15 cellular contexts compared by ENCODE assay signal in genomic region chr7:47715631-47716068, GRCh38.
A peak's percentile ranks its signal among the peaks of the same experiment; 100 is the strongest.
DNase-seq lines count a peak whose midpoint lies in the region; ATAC-seq lines count a peak whose summit lies in the region.
"Had no signal": no experiment of that assay in that cellular context is flagged by ENCODE, and none has a peak within 500 bp of the region (broad histone marks: within the 10 kb centered on the region; RNA-seq: fewer than 3 reads in every experiment).

No MANE protein-coding gene starts in this region.

- H3K27ac Mint-ChIP-seq in memory B cell = no peak overlapping the region
- H3K27ac Mint-ChIP-seq: activated naive CD8-positive, alpha-beta T cell treated with anti-CD3 and anti-CD28 coated beads, Interleukin-2, amount 10 ng/mL, durations not matched to agents 7 days and 5 days; natural killer cell treated with Interleukin-12 subunit alpha and Interleukin-12 subunit beta and Interleukin-15 and Interleukin-18, amount 100 ng/mL, for 72 hours; T-helper 1 cell treated with Interleukin-12 subunit alpha and Interleukin-12 subunit beta and Interleukin-4 antibody, amounts not matched to agents 30 μg/mL and 1 μg/mL, for 36 hours had no signal

- H3K27me3 Mint-ChIP-seq in memory B cell = no peaks in the 10 kb centered on the region
- H3K27me3 Mint-ChIP-seq: activated naive CD8-positive, alpha-beta T cell treated with anti-CD3 and anti-CD28 coated beads, Interleukin-2, amount 10 ng/mL, durations not matched to agents 7 days and 5 days had no signal

- H3K4me1 Mint-ChIP-seq in memory B cell = peaks cover 29% of the 10 kb centered on the region

- DNase-seq in memory B cell (ENCODE audit: low spot score in 2 of 2) = no peak
- no peak for DNase-seq in NCI-H1436 (lab: John Stamatoyannopoulos, UW)
- no peak for DNase-seq in NCI-H524 treated with DMSO at 0.1 percent for 48 hours (lab: John Stamatoyannopoulos, UW)
- DNase-seq in nucleus accumbens (lab: John Stamatoyannopoulos, UW) = no peak
- DNase-seq in NCI-H146 treated with DMSO at 0.1 percent for 48 hours (lab: John Stamatoyannopoulos, UW; ENCODE audit: unreplicated experiment) = no peak
- DNase-seq: activated CD4-positive, CD25-positive, alpha-beta regulatory T cell treated with anti-CD3 and anti-CD28 coated beads, Interleukin-2, amount 50 U/mL, for 72 hours; activated naive CD8-positive, alpha-beta T cell treated with anti-CD3 and anti-CD28 coated beads, Interleukin-2, amount 10 ng/mL, durations not matched to agents 7 days and 5 days; left ventricle myocardium inferior; NCI-H1930; testis had no signal

- ATAC-seq in GM19023 (IDR thresholded peaks at IDR 0.05; ENCODE audit: unreplicated experiment) (peak; percentile 11), HG02610 (IDR thresholded peaks at IDR 0.05; ENCODE audit: unreplicated experiment) (peak; percentile 4), HG03354 (IDR thresholded peaks at IDR 0.05; ENCODE audit: poor library complexity, severe bottlenecking, unreplicated experiment) (peak; percentile 21), memory B cell (ENCODE audit: low read depth) (no peak)
- ATAC-seq: natural killer cell treated with Interleukin-12 subunit alpha and Interleukin-12 subunit beta and Interleukin-15 and Interleukin-18, amount 100 ng/mL, for 72 hours had no signal

- H3K36me3 Mint-ChIP-seq in memory B cell = peaks cover 3% of the 10 kb centered on the region
- H3K36me3 Mint-ChIP-seq: activated naive CD8-positive, alpha-beta T cell treated with anti-CD3 and anti-CD28 coated beads, Interleukin-2, amount 10 ng/mL, durations not matched to agents 7 days and 5 days; natural killer cell treated with Interleukin-12 subunit alpha and Interleukin-12 subunit beta and Interleukin-15 and Interleukin-18, amount 100 ng/mL, for 72 hours had no signal

- H3K4me3 Mint-ChIP-seq in memory B cell = peak overlapping the region; percentile 4
- H3K4me3 Mint-ChIP-seq: activated naive CD8-positive, alpha-beta T cell treated with anti-CD3 and anti-CD28 coated beads, Interleukin-2, amount 10 ng/mL, durations not matched to agents 7 days and 5 days; natural killer cell treated with Interleukin-12 subunit alpha and Interleukin-12 subunit beta and Interleukin-15 and Interleukin-18, amount 100 ng/mL, for 72 hours; T-helper 1 cell treated with Interleukin-12 subunit alpha and Interleukin-12 subunit beta and Interleukin-4 antibody, amounts not matched to agents 30 μg/mL and 1 μg/mL, for 36 hours had no signal

- no peaks in the 10 kb centered on the region for H3K9me3 Mint-ChIP-seq in memory B cell
- H3K9me3 Mint-ChIP-seq: activated naive CD8-positive, alpha-beta T cell treated with anti-CD3 and anti-CD28 coated beads, Interleukin-2, amount 10 ng/mL, durations not matched to agents 7 days and 5 days; natural killer cell treated with Interleukin-12 subunit alpha and Interleukin-12 subunit beta and Interleukin-15 and Interleukin-18, amount 100 ng/mL, for 72 hours; T-helper 1 cell treated with Interleukin-12 subunit alpha and Interleukin-12 subunit beta and Interleukin-4 antibody, amounts not matched to agents 30 μg/mL and 1 μg/mL, for 36 hours had no signal
